15 cellular contexts compared by ENCODE assay signal in genomic region chr18:77049938-77050337, GRCh38.
DNase-seq lines count a peak whose midpoint lies in the region; ATAC-seq, FAIRE-seq and TF ChIP-seq lines count a peak whose summit lies in the region.
"Had no signal": no experiment of that assay in that cellular context is flagged by ENCODE, and none has a peak within 500 bp of the region (broad histone marks: within the 10 kb centered on the region; RNA-seq: fewer than 3 reads in every experiment).

No MANE protein-coding gene starts in this region.

- intact Hi-C loops in ascending aorta (cut with DNase I): no loop called here
- intact Hi-C loops in left lung (cut with DNase I): loop anchor here in 1 of 2 donors (5.0 kb wide), 1 partner anchor 43 kb away; no protein-coding TSS in a partner anchor
- intact Hi-C loops in lower lobe of right lung (cut with DNase I): no loop called here

- H3K27ac ChIP-seq in ascending aorta (peak overlapping the region; percentile 36 to 48), smooth muscle cell (ENCODE audit: low read depth) (no peak overlapping the region), left lung (peak overlapping the region in 1 of 2 donors; percentile 41), lower lobe of right lung (no peak overlapping the region)
- H3K27ac ChIP-seq: Peyer's patch, psoas muscle had no signal

- H3F3A ChIP-seq in smooth muscle cell (ENCODE audit: low read depth): no peaks in the 10 kb centered on the region

- H3K36me3 ChIP-seq in ascending aorta: peaks cover 0 to 6% of the 10 kb centered on the region in 2 donors
- no peaks in the 10 kb centered on the region for H3K36me3 ChIP-seq in smooth muscle cell (ENCODE audit: low read depth)
- H3K36me3 ChIP-seq in left lung: peaks cover 0 to 19% of the 10 kb centered on the region in 2 donors
- H3K36me3 ChIP-seq in lower lobe of right lung: peaks cover 22% of the 10 kb centered on the region

- no peaks in the 10 kb centered on the region for H4K20me1 ChIP-seq in smooth muscle cell (ENCODE audit: low read depth)

- H2AFZ ChIP-seq in smooth muscle cell (ENCODE audit: low read depth): no peak overlapping the region

- no peaks in the 10 kb centered on the region for H3K79me2 ChIP-seq in smooth muscle cell (ENCODE audit: low read depth)

- FAIRE-seq in D721Med (lab: Jason Lieb, UNC): peak; percentile 95
- FAIRE-seq in GM19239 (lab: Jason Lieb, UNC): no peak
- FAIRE-seq: TTC549 had no signal

- DNase-seq in D721Med (ENCODE audit: insufficient read length, low spot score) (no peak), ascending aorta (ENCODE audit: low spot score in 2 of 2) (no peak), fibroblast of villous mesenchyme (ENCODE audit: low read depth) (peak; percentile 17), smooth muscle cell (lab: John Stamatoyannopoulos, UW; ENCODE audit: unreplicated experiment) (no peak), left lung (no peak), lower lobe of right lung (no peak), GM19239 (ENCODE audit: insufficient read length, low spot score) (no peak)
- peak; percentile 14 for DNase-seq in stimulated activated CD8-positive, alpha-beta memory T cell treated with anti-CD3 and anti-CD28 coated beads, Interleukin-4, amount 100 ng/mL, for 48 hours
- DNase-seq: activated gamma-delta T cell treated with Interleukin-2 at 50 U/mL for 16 hours, KG1, NCI-H1092 treated with DMSO at 0.1 percent for 48 hours, NCI-H774, Peyer's patch, psoas muscle had no signal

- H3K9me3 ChIP-seq in ascending aorta (no peaks in the 10 kb centered on the region), smooth muscle cell (replicated peaks; ENCODE audit: low read depth) (no peaks in the 10 kb centered on the region), left lung (no peaks in the 10 kb centered on the region), lower lobe of right lung (no peaks in the 10 kb centered on the region)
- H3K9me3 ChIP-seq: Peyer's patch, psoas muscle had no signal

- ATAC-seq in left lung (no peak), lower lobe of right lung (no peak)

- H3K27me3 ChIP-seq in ascending aorta (no peaks in the 10 kb centered on the region), smooth muscle cell (ENCODE audit: low read depth) (no peaks in the 10 kb centered on the region), left lung (no peaks in the 10 kb centered on the region), lower lobe of right lung (ENCODE audit: low read depth) (no peaks in the 10 kb centered on the region)
- H3K27me3 ChIP-seq: Peyer's patch had no signal

- H3K9ac ChIP-seq in smooth muscle cell (ENCODE audit: low read depth): no peak overlapping the region

- H3K4me1 ChIP-seq in ascending aorta (peaks cover 0 to 4% of the 10 kb centered on the region in 2 donors), smooth muscle cell (ENCODE audit: low read depth) (peaks cover 3% of the 10 kb centered on the region), left lung (peaks cover 12 to 34% of the 10 kb centered on the region in 2 donors), lower lobe of right lung (peaks cover 34% of the 10 kb centered on the region)

- H3K4me3 ChIP-seq in ascending aorta (no peak overlapping the region), fibroblast of villous mesenchyme (ENCODE audit: low read depth, low read length) (no peak overlapping the region), smooth muscle cell (no peak overlapping the region), left lung (no peak overlapping the region), lower lobe of right lung (no peak overlapping the region)
- H3K4me3 ChIP-seq: Peyer's patch, psoas muscle had no signal

- no peak overlapping the region for H3K4me2 ChIP-seq in smooth muscle cell

- WGBS in smooth muscle cell (ENCODE audit: low lambda C conversion rate): 78% methylated on average over 4 of the region's 4 CpGs

- TF ChIP-seq CTCF in D721Med (IDR thresholded peaks at IDR 0.05; ENCODE audit: insufficient read depth, missing control alignments): no peak
- no peak for TF ChIP-seq CTCF in ascending aorta (IDR thresholded peaks at IDR 0.05)
- no peak for TF ChIP-seq CTCF in fibroblast of villous mesenchyme (IDR thresholded peaks at IDR 0.05; ENCODE audit: insufficient read depth, low read depth, low read length)
- no peak for TF ChIP-seq CTCF in smooth muscle cell (IDR thresholded peaks at IDR 0.05; ENCODE audit: borderline replicate concordance, insufficient read depth, poor library complexity, severe bottlenecking)
- TF ChIP-seq CTCF in left lung (IDR thresholded peaks at IDR 0.05): no peak
- TF ChIP-seq CTCF in lower lobe of right lung (IDR thresholded peaks at IDR 0.05): no peak

Comparison
In these comparisons a context has a peak if more than half of its experiments do, and no peak if none do; other contexts are left out.
1. DNase-seq: peak in fibroblast of villous mesenchyme (single experiment) and stimulated activated CD8-positive, alpha-beta memory T cell treated with anti-CD3 and anti-CD28 coated beads, Interleukin-4, amount 100 ng/mL, for 48 hours (single experiment); none in D721Med (single experiment), ascending aorta (0 of 2), smooth muscle cell (single experiment), left lung (0 of 2), lower lobe of right lung (single experiment) and GM19239 (single experiment).
2. H3K27ac ChIP-seq: peak in ascending aorta (2 of 2); none in smooth muscle cell (single experiment) and lower lobe of right lung (single experiment).